Comparison of ENCODE assay signal across 2 cellular contexts in the genomic region with DNA sequence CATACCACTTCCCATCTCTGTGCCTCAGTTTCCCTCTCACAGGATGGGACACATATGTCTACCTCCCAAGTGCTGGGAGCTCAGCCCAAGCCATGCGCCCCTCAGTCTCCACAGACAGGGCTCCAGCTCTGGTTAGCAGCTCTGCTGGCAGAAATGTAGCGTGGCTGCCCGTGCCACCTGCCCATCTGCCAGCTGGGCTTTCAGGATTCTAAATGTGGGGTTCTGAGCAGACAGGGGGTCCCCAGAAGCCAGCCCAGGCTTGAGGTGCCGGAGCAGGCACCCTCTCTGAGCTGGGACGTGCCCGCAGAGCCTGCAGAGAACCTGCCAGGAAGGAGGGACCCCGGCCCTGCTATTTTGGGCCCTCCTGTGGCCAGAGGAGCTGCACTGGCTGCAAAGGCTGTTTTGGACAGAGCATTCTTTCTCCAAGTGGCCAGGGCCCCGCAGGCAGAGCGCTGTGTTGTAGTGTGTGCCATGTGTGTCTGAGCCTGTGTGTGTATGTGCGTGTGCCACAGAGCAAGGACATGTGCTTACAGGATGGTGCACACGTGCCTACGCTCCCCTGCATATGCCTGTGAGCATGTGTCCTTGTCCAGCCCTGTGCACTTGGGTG.
TF ChIP-seq lines count a peak whose summit lies in the region.

No MANE protein-coding gene starts in this region.

TF ChIP-seq in SK-N-SH, 30 proteins besides CTCF, POLR2A, EP300 and RAD21 (continued from another document):
- TF ChIP-seq, protein P1, sequence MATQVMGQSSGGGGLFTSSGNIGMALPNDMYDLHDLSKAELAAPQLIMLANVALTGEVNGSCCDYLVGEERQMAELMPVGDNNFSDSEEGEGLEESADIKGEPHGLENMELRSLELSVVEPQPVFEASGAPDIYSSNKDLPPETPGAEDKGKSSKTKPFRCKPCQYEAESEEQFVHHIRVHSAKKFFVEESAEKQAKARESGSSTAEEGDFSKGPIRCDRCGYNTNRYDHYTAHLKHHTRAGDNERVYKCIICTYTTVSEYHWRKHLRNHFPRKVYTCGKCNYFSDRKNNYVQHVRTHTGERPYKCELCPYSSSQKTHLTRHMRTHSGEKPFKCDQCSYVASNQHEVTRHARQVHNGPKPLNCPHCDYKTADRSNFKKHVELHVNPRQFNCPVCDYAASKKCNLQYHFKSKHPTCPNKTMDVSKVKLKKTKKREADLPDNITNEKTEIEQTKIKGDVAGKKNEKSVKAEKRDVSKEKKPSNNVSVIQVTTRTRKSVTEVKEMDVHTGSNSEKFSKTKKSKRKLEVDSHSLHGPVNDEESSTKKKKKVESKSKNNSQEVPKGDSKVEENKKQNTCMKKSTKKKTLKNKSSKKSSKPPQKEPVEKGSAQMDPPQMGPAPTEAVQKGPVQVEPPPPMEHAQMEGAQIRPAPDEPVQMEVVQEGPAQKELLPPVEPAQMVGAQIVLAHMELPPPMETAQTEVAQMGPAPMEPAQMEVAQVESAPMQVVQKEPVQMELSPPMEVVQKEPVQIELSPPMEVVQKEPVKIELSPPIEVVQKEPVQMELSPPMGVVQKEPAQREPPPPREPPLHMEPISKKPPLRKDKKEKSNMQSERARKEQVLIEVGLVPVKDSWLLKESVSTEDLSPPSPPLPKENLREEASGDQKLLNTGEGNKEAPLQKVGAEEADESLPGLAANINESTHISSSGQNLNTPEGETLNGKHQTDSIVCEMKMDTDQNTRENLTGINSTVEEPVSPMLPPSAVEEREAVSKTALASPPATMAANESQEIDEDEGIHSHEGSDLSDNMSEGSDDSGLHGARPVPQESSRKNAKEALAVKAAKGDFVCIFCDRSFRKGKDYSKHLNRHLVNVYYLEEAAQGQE (IDR thresholded peaks at IDR 0.05; ENCODE audit: low read depth, low read length), result no peak
- TF ChIP-seq FOSL2 (IDR thresholded peaks at IDR 0.05; ENCODE audit: borderline replicate concordance, low read depth), result no peak
- TF ChIP-seq GABPA (IDR thresholded peaks at IDR 0.05; ENCODE audit: low read depth), result no peak
- TF ChIP-seq, protein P2, sequence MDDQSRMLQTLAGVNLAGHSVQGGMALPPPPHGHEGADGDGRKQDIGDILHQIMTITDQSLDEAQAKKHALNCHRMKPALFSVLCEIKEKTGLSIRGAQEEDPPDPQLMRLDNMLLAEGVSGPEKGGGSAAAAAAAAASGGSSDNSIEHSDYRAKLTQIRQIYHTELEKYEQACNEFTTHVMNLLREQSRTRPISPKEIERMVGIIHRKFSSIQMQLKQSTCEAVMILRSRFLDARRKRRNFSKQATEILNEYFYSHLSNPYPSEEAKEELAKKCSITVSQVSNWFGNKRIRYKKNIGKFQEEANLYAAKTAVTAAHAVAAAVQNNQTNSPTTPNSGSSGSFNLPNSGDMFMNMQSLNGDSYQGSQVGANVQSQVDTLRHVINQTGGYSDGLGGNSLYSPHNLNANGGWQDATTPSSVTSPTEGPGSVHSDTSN (IDR thresholded peaks at IDR 0.05), result no peak
- TF ChIP-seq RFX5 (IDR thresholded peaks at IDR 0.05; ENCODE audit: low read length), result no peak
- TF ChIP-seq, protein P3, sequence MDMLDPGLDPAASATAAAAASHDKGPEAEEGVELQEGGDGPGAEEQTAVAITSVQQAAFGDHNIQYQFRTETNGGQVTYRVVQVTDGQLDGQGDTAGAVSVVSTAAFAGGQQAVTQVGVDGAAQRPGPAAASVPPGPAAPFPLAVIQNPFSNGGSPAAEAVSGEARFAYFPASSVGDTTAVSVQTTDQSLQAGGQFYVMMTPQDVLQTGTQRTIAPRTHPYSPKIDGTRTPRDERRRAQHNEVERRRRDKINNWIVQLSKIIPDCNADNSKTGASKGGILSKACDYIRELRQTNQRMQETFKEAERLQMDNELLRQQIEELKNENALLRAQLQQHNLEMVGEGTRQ (IDR thresholded peaks at IDR 0.05; ENCODE audit: borderline replicate concordance, low read depth, low read length), result no peak
- TF ChIP-seq MEF2A (IDR thresholded peaks at IDR 0.05; ENCODE audit: borderline replicate concordance, low read depth), result no peak
- TF ChIP-seq, protein P4, sequence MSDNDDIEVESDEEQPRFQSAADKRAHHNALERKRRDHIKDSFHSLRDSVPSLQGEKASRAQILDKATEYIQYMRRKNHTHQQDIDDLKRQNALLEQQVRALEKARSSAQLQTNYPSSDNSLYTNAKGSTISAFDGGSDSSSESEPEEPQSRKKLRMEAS (IDR thresholded peaks at IDR 0.05; ENCODE audit: low read depth), result no peak
- no peak for TF ChIP-seq RCOR1 (IDR thresholded peaks at IDR 0.05; ENCODE audit: low read length)
- TF ChIP-seq NRF1 (IDR thresholded peaks at IDR 0.05; ENCODE audit: low read depth, low read length), result no peak
- no peak for TF ChIP-seq JUND (IDR thresholded peaks at IDR 0.05)
- TF ChIP-seq, protein P5, sequence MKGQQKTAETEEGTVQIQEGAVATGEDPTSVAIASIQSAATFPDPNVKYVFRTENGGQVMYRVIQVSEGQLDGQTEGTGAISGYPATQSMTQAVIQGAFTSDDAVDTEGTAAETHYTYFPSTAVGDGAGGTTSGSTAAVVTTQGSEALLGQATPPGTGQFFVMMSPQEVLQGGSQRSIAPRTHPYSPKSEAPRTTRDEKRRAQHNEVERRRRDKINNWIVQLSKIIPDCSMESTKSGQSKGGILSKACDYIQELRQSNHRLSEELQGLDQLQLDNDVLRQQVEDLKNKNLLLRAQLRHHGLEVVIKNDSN (IDR thresholded peaks at IDR 0.05; ENCODE audit: borderline replicate concordance, low read depth), result no peak
- TF ChIP-seq YY1 (IDR thresholded peaks at IDR 0.05; ENCODE audit: low read depth), result no peak
- no peak for TF ChIP-seq NFIC (IDR thresholded peaks at IDR 0.05; ENCODE audit: borderline replicate concordance)
- TF ChIP-seq, protein P6, sequence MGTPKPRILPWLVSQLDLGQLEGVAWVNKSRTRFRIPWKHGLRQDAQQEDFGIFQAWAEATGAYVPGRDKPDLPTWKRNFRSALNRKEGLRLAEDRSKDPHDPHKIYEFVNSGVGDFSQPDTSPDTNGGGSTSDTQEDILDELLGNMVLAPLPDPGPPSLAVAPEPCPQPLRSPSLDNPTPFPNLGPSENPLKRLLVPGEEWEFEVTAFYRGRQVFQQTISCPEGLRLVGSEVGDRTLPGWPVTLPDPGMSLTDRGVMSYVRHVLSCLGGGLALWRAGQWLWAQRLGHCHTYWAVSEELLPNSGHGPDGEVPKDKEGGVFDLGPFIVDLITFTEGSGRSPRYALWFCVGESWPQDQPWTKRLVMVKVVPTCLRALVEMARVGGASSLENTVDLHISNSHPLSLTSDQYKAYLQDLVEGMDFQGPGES (IDR thresholded peaks at IDR 0.05; ENCODE audit: low read depth, low read length), result no peak
TF ChIP-seq in SK-N-SH: peak in this region for 0.

TF ChIP-seq in SK-N-SH treated with all-trans-retinoic acid at 6 μM for 48 hours, 23 proteins besides CTCF, POLR2A, EP300 and RAD21 (continued from another document):
- TF ChIP-seq ZC3H10 (CRISPR knock-in tag; IDR thresholded peaks at IDR 0.05) (no peak), BACH2 (CRISPR knock-in tag; IDR thresholded peaks at IDR 0.05; ENCODE audit: borderline replicate concordance) (no peak)
